ENCODE assay signal across 10 cellular contexts in genomic region chr16:726188-726437, GRCh38. TPM values are rescaled to one million over a fixed set of nuclear protein-coding genes. Genes with fewer than 3 reads are reported as not detected.
DNase-seq lines count a peak whose midpoint lies in the region; ATAC-seq lines count a peak whose summit lies in the region.
"Had no signal": no experiment of that assay in that cellular context is flagged by ENCODE, and none has a peak within 500 bp of the region (broad histone marks: within the 10 kb centered on the region; RNA-seq: fewer than 3 reads in every experiment).

No MANE protein-coding gene starts in this region.

- H3K27ac Mint-ChIP-seq in effector memory CD8-positive, alpha-beta T cell: peak overlapping the region in 1 of 2 donors; percentile 73

- H4K20me1 ChIP-seq in Karpas-422 (ENCODE audit: insufficient read depth, low read depth, low read length): peaks cover 8% of the 10 kb centered on the region

- peak overlapping the region; percentile 91 for H3K27ac ChIP-seq in Karpas-422 (ENCODE audit: low read length)

- H3K79me2 ChIP-seq in Karpas-422 (ENCODE audit: low read length): peaks cover 33% of the 10 kb centered on the region

- H3K27me3 ChIP-seq in Karpas-422 (ENCODE audit: low read length): no peaks in the 10 kb centered on the region
- H3K27me3 ChIP-seq in skeletal muscle satellite cell (ENCODE audit: control insufficient read depth, insufficient read depth, low read length): no peaks in the 10 kb centered on the region

- H3K9me2 ChIP-seq in Karpas-422 (replicated peaks; ENCODE audit: insufficient read depth, low read length): no peaks in the 10 kb centered on the region

- peaks cover 34% of the 10 kb centered on the region for H3K36me3 Mint-ChIP-seq in effector memory CD8-positive, alpha-beta T cell (ENCODE audit: insufficient read depth)

- peak overlapping the region; percentile 72 to 80 for H3K4me3 Mint-ChIP-seq in effector memory CD8-positive, alpha-beta T cell

- H3K4me1 ChIP-seq in ES-I3 (ENCODE audit: insufficient read depth, low read length): no peaks in the 10 kb centered on the region; the same call in 1 of the 2 replicates
- H3K4me1 ChIP-seq in Karpas-422 (ENCODE audit: low read length): peaks cover 88% of the 10 kb centered on the region
- H3K4me1 ChIP-seq in skeletal muscle satellite cell (ENCODE audit: control insufficient read depth, insufficient read depth, low read length): peaks cover 24% of the 10 kb centered on the region

- DNase-seq in Karpas-422: no peak
- no peak for DNase-seq in effector memory CD8-positive, alpha-beta T cell
- no peak for DNase-seq in NCI-H2081 (lab: John Stamatoyannopoulos, UW)
- no peak for DNase-seq in COR-L47 (lab: John Stamatoyannopoulos, UW)
- DNase-seq: DMS79, small intestine, T-helper 9 cell had no signal

- H3K9me3 ChIP-seq in ES-I3 (ENCODE audit: control insufficient read depth, insufficient read depth, low read length): no peaks in the 10 kb centered on the region
- no peaks in the 10 kb centered on the region for H3K9me3 ChIP-seq in Karpas-422 (ENCODE audit: low read length)
- no peaks in the 10 kb centered on the region for H3K9me3 ChIP-seq in skeletal muscle satellite cell (replicated peaks; ENCODE audit: low read length)

- peaks cover 3 to 11% of the 10 kb centered on the region in 2 donors for H3K4me1 Mint-ChIP-seq in effector memory CD8-positive, alpha-beta T cell (ENCODE audit: low read depth in 2 of 2)

- H3K4me3 ChIP-seq in Karpas-422 (ENCODE audit: low read length) (peak overlapping the region; percentile 73), skeletal muscle satellite cell (ENCODE audit: low read length) (no peak overlapping the region)

- no peaks in the 10 kb centered on the region for H3K27me3 Mint-ChIP-seq in effector memory CD8-positive, alpha-beta T cell

- no peak for ATAC-seq in effector memory CD8-positive, alpha-beta T cell (replicated peaks)
- ATAC-seq in GM21423 (IDR thresholded peaks at IDR 0.05; ENCODE audit: unreplicated experiment): no peak

- H3K9me3 Mint-ChIP-seq in effector memory CD8-positive, alpha-beta T cell: no peaks in the 10 kb centered on the region

- H3K36me3 ChIP-seq in ES-I3 (ENCODE audit: insufficient read depth, low read length) (no peaks in the 10 kb centered on the region), Karpas-422 (ENCODE audit: insufficient read depth, low read length) (0 out of 2 replicates have a peak, but pooled peaks cover 6% of the 10 kb centered on the region), skeletal muscle satellite cell (ENCODE audit: insufficient read depth, low read length) (peaks cover 5% of the 10 kb centered on the region)

- peak overlapping the region; percentile 41 for H3K9ac ChIP-seq in ES-I3 (ENCODE audit: low read depth, low read length)
- H3K9ac ChIP-seq in Karpas-422 (ENCODE audit: low read length): peak overlapping the region; percentile 75
- H3K9ac ChIP-seq in skeletal muscle satellite cell (ENCODE audit: low read depth, low read length): no peak overlapping the region

- H3K4me2 ChIP-seq in Karpas-422 (ENCODE audit: low read depth, low read length, poor library complexity, severe bottlenecking) (peak overlapping the region; percentile 89), skeletal muscle satellite cell (ENCODE audit: low read length) (peak overlapping the region; percentile 93)

- no peak overlapping the region for H2AFZ ChIP-seq in Karpas-422 (ENCODE audit: low read length)

RNA-seq across cellular contexts. Expression of gene CCDC78, which starts 0.1 kb away (rescaled TPM):
- total RNA-seq in Karpas-422 (2014; rRNA removed; shearing (Covaris generic); ENCODE audit: low replicate concordance): 29.4 and 110 TPM in 2 replicates
- 3.5 and 3.7 TPM in 2 replicates for total RNA-seq in skeletal muscle satellite cell (2012; rRNA removed)

RNA-seq across cellular contexts. Expression of gene HAGHL, which starts 0.8 kb away (rescaled TPM):
- total RNA-seq in Karpas-422 (2014; rRNA removed; shearing (Covaris generic); ENCODE audit: low replicate concordance): 57.4 and 159 TPM in 2 replicates
- total RNA-seq in skeletal muscle satellite cell (2012; rRNA removed): 19.4 and 30.7 TPM in 2 replicates

RNA-seq across cellular contexts. Expression of gene ANTKMT, which starts 5.2 kb away (rescaled TPM):
- total RNA-seq in Karpas-422 (2014; rRNA removed; shearing (Covaris generic); ENCODE audit: low replicate concordance): 19.8 and 53.3 TPM in 2 replicates
- 22.1 and 33.9 TPM in 2 replicates for total RNA-seq in skeletal muscle satellite cell (2012; rRNA removed)

RNA-seq across cellular contexts. Expression of gene METRN, which starts 11.2 kb away (rescaled TPM):
- 25.2 and 132 TPM in 2 replicates for total RNA-seq in Karpas-422 (2014; rRNA removed; shearing (Covaris generic); ENCODE audit: low replicate concordance)
- 70.0 and 90.9 TPM in 2 replicates for total RNA-seq in skeletal muscle satellite cell (2012; rRNA removed)

RNA-seq across cellular contexts. Expression of gene CIAO3, which starts 14.7 kb away (rescaled TPM):
- total RNA-seq in Karpas-422 (2014; rRNA removed; shearing (Covaris generic); ENCODE audit: low replicate concordance): 32.1 and 77.4 TPM in 2 replicates
- 23.8 and 26.9 TPM in 2 replicates for total RNA-seq in skeletal muscle satellite cell (2012; rRNA removed)
